ENCODE assay signal across 2 cellular contexts in genomic region chr19:1263198-1263597, GRCh38.
TF ChIP-seq lines count a peak whose summit lies in the region.

No MANE protein-coding gene starts in this region.

TF ChIP-seq in HCT116, 20 proteins besides CTCF, POLR2A, EP300 and RAD21:
- no peak for TF ChIP-seq MAX (IDR thresholded peaks at IDR 0.05)
- TF ChIP-seq SP1 (IDR thresholded peaks at IDR 0.05; ENCODE audit: low read depth): no peak
- no peak for TF ChIP-seq TCF7L2 (IDR thresholded peaks at IDR 0.05; ENCODE audit: borderline replicate concordance, extremely low read depth, insufficient read depth, insufficient read length)
- no peak for TF ChIP-seq POLR2AphosphoS5 (IDR thresholded peaks at IDR 0.05; ENCODE audit: low read depth, low read length)
- TF ChIP-seq YY1 (IDR thresholded peaks at IDR 0.05; ENCODE audit: extremely low read depth, insufficient replicate concordance, low read depth, low read length): no peak
- TF ChIP-seq SRF (IDR thresholded peaks at IDR 0.05; ENCODE audit: low read depth): no peak
- TF ChIP-seq ZNF274 (IDR thresholded peaks at IDR 0.05; ENCODE audit: low read depth, low read length): no peak
- TF ChIP-seq ZBTB33 (IDR thresholded peaks at IDR 0.05; ENCODE audit: extremely low read depth, insufficient replicate concordance, low read length): no peak
- TF ChIP-seq EZH2phosphoT487 (IDR thresholded peaks at IDR 0.05; ENCODE audit: borderline replicate concordance): no peak
- no peak for TF ChIP-seq ELF1 (IDR thresholded peaks at IDR 0.05; ENCODE audit: borderline replicate concordance, low read depth)
- no peak for TF ChIP-seq CEBPB (IDR thresholded peaks at IDR 0.05; ENCODE audit: low read depth)
- TF ChIP-seq CBX3 (IDR thresholded peaks at IDR 0.05; ENCODE audit: low read depth): no peak

TF ChIP-seq in K562, 482 proteins besides CTCF, POLR2A, EP300 and RAD21:
- TF ChIP-seq ZBTB11 (CRISPR knock-in tag; IDR thresholded peaks at IDR 0.05) (no peak), EGR1 (conservative IDR thresholded peaks at IDR 0.05) (0 out of 2 replicates have a peak, but pooled peaks have one; percentile 29)
